In the genomic region with DNA sequence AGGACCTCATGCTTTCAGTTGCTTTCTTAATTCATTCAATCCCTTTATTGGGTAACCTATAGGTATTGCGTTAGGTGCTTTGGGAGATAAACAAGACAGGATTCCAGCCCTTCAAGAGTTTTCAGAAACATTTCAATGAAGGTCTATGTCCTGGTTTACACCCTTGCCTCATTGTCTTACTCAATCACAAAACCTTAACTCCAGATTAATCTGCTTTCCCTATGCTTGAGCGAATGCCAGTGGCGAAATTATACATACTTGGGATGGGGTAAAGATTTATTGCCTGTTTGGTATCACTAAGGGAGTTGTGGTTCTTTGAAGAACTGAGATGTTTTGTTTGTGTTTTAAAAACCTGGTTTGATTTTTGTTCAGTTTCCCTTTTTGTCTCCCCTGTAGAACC, we compare ENCODE assay signal across 18 cellular contexts. TPM values are rescaled to one million over a fixed set of nuclear protein-coding genes. Genes with fewer than 3 reads are reported as not detected.
DNase-seq lines count a peak whose midpoint lies in the region; ATAC-seq and TF ChIP-seq lines count a peak whose summit lies in the region.
"Had no signal": no experiment of that assay in that cellular context is flagged by ENCODE, and none has a peak within 500 bp of the region (broad histone marks: within the 10 kb centered on the region; RNA-seq: fewer than 3 reads in every experiment).

No MANE protein-coding gene starts in this region.

- H3K9me3 ChIP-seq in upper lobe of right lung (no peaks in the 10 kb centered on the region), neural progenitor cell (ENCODE audit: low read depth) (no peaks in the 10 kb centered on the region), SK-N-SH (no peaks in the 10 kb centered on the region)

- H3K36me3 Mint-ChIP-seq in nephron (ENCODE audit: low read depth) (no peaks in the 10 kb centered on the region), neural progenitor cell (no peaks in the 10 kb centered on the region)
- H3K36me3 Mint-ChIP-seq: CD4-positive, CD25-positive, alpha-beta regulatory T cell had no signal

- ATAC-seq in upper lobe of right lung = no peak
- ATAC-seq in GM18502 (IDR thresholded peaks at IDR 0.05; ENCODE audit: poor library complexity, unreplicated experiment) = no peak
- ATAC-seq: HCT116 had no signal

- no peak overlapping the region for H3K9ac ChIP-seq in neural progenitor cell
- H3K9ac ChIP-seq in SK-N-SH = no peak overlapping the region
- H3K9ac ChIP-seq: GM23248 had no signal

- H3K4me3 ChIP-seq in LNCaP clone FGC (ENCODE audit: low read depth, low read length) (peak overlapping the region; percentile 12; the same call in 1 of the 2 replicates), upper lobe of right lung (no peak overlapping the region), neural progenitor cell (no peak overlapping the region), SK-N-SH (ENCODE audit: low read depth in 2 of 2, low read length in 1 of 2) (no peak overlapping the region)
- H3K4me3 ChIP-seq: GM23248 had no signal

- H3K9me3 Mint-ChIP-seq in nephron = no peaks in the 10 kb centered on the region
- no peaks in the 10 kb centered on the region for H3K9me3 Mint-ChIP-seq in neural progenitor cell
- H3K9me3 Mint-ChIP-seq: CD4-positive, CD25-positive, alpha-beta regulatory T cell had no signal

- 91% methylated on average over 3 of the region's 3 CpGs for WGBS in SK-N-SH (ENCODE audit: low lambda C conversion rate)

- TF ChIP-seq CTCF in LNCaP clone FGC (IDR thresholded peaks at IDR 0.05; ENCODE audit: control insufficient read depth, extremely low read depth, insufficient read depth) (no peak), nephron (IDR thresholded peaks at IDR 0.05; ENCODE audit: unreplicated experiment in 3 of 3) (no peak), upper lobe of right lung (IDR thresholded peaks at IDR 0.05) (no peak), neural progenitor cell (IDR thresholded peaks at IDR 0.05) (no peak), SK-N-SH (IDR thresholded peaks at IDR 0.05) (no peak)

- H3K27me3 Mint-ChIP-seq in nephron (ENCODE audit: low read depth) = no peaks in the 10 kb centered on the region
- peaks cover 7% of the 10 kb centered on the region for H3K27me3 Mint-ChIP-seq in neural progenitor cell (ENCODE audit: insufficient read depth, low read depth)
- H3K27me3 Mint-ChIP-seq: CD4-positive, CD25-positive, alpha-beta regulatory T cell had no signal

- H3K79me2 ChIP-seq in neural progenitor cell (ENCODE audit: low read depth) (no peaks in the 10 kb centered on the region), SK-N-SH (ENCODE audit: insufficient read depth) (no peaks in the 10 kb centered on the region)

- TF ChIP-seq EP300 in SK-N-SH (IDR thresholded peaks at IDR 0.05; ENCODE audit: borderline replicate concordance in 1 of 2, low read depth in 1 of 2, low read length in 1 of 2) = no peak

- H3K27ac Mint-ChIP-seq in nephron = peak overlapping the region; percentile 30 to 40 (median 33)
- no peak overlapping the region for H3K27ac Mint-ChIP-seq in neural progenitor cell
- H3K27ac Mint-ChIP-seq: CD4-positive, CD25-positive, alpha-beta regulatory T cell had no signal

- H3K9me2 ChIP-seq in SK-N-SH = no peaks in the 10 kb centered on the region

- H3K27ac ChIP-seq in upper lobe of right lung (peak overlapping the region; percentile 5), neural progenitor cell (no peak overlapping the region), SK-N-SH (ENCODE audit: low read depth in 2 of 2, low read length in 1 of 2) (no peak overlapping the region)
- H3K27ac ChIP-seq: GM23248, HL-60, RWPE1 had no signal

- H3K4me3 Mint-ChIP-seq in nephron (no peak overlapping the region), neural progenitor cell (no peak overlapping the region)
- H3K4me3 Mint-ChIP-seq: CD4-positive, CD25-positive, alpha-beta regulatory T cell had no signal

- H2AFZ ChIP-seq in neural progenitor cell (replicated peaks) (no peak overlapping the region), SK-N-SH (ENCODE audit: low read depth) (no peak overlapping the region)
- H2AFZ ChIP-seq: GM23248 had no signal

- DNase-seq in LNCaP clone FGC (ENCODE audit: low read depth) (no peak), glomerular visceral epithelial cell (ENCODE audit: extremely low spot score) (peak; percentile 18), upper lobe of right lung (no peak), neural progenitor cell (ENCODE audit: low spot score) (no peak), SK-N-SH (no peak)
- DNase-seq: CD4-positive, CD25-positive, alpha-beta regulatory T cell; GM23248; NCI-H1417; NCI-H2029; NCI-H2171; NCI-H446 treated with DMSO at 0.1 percent for 48 hours; NCI-H748 treated with DMSO at 0.1 percent for 48 hours; OCI-M1 had no signal

- H3K4me1 ChIP-seq in upper lobe of right lung = no peaks in the 10 kb centered on the region
- H3K4me1 ChIP-seq in neural progenitor cell = no peaks in the 10 kb centered on the region
- no peaks in the 10 kb centered on the region for H3K4me1 ChIP-seq in SK-N-SH (ENCODE audit: control insufficient read depth in 1 of 2, insufficient read depth in 2 of 2, low read depth in 1 of 2, low read length in 1 of 2)

- H3K4me2 ChIP-seq in neural progenitor cell (no peak overlapping the region), SK-N-SH (no peak overlapping the region)

- H3K36me3 ChIP-seq in upper lobe of right lung (no peaks in the 10 kb centered on the region), neural progenitor cell (no peaks in the 10 kb centered on the region), SK-N-SH (replicated peaks in 1 of 2; ENCODE audit: control insufficient read depth in 1 of 2, insufficient read depth in 2 of 2, low read length in 1 of 2) (no peaks in the 10 kb centered on the region)

- no peak for TF ChIP-seq RAD21 in SK-N-SH (IDR thresholded peaks at IDR 0.05; ENCODE audit: low read length)

- H4K20me1 ChIP-seq in neural progenitor cell (ENCODE audit: low read depth) (no peaks in the 10 kb centered on the region), SK-N-SH (ENCODE audit: insufficient read depth) (no peaks in the 10 kb centered on the region)

- POLR2A ChIA-PET in SK-N-SH (lab: Yijun Ruan, JAX) = interaction anchor here (0.7 kb wide), 1 partner anchor 78 kb away, joined by 3 read pairs; no protein-coding TSS in a partner anchor

- CTCF ChIA-PET in SK-N-SH (lab: Yijun Ruan, JAX) = no interaction called here

- intact Hi-C loops in upper lobe of right lung (cut with DNase I) = no loop called here

- peaks cover 2% of the 10 kb centered on the region for H3F3A ChIP-seq in neural progenitor cell (ENCODE audit: low read depth)
- no peaks in the 10 kb centered on the region for H3F3A ChIP-seq in SK-N-SH (replicated peaks; ENCODE audit: insufficient read depth)

- H3K4me1 Mint-ChIP-seq in nephron (no peaks in the 10 kb centered on the region), neural progenitor cell (peaks cover 6% of the 10 kb centered on the region)

- H3K27me3 ChIP-seq in upper lobe of right lung (no peaks in the 10 kb centered on the region), neural progenitor cell (no peaks in the 10 kb centered on the region), SK-N-SH (ENCODE audit: insufficient read depth) (no peaks in the 10 kb centered on the region)

TF ChIP-seq in SK-N-SH, 30 proteins besides CTCF, POLR2A, EP300 and RAD21:
- TF ChIP-seq TAF1 (IDR thresholded peaks at IDR 0.05; ENCODE audit: borderline replicate concordance, low read depth, low read length) = no peak
- no peak for TF ChIP-seq CHD2 (IDR thresholded peaks at IDR 0.05; ENCODE audit: low read length, partially characterized antibody)
- TF ChIP-seq FOSL2 (IDR thresholded peaks at IDR 0.05; ENCODE audit: borderline replicate concordance, low read depth) = no peak
- TF ChIP-seq, protein P1, sequence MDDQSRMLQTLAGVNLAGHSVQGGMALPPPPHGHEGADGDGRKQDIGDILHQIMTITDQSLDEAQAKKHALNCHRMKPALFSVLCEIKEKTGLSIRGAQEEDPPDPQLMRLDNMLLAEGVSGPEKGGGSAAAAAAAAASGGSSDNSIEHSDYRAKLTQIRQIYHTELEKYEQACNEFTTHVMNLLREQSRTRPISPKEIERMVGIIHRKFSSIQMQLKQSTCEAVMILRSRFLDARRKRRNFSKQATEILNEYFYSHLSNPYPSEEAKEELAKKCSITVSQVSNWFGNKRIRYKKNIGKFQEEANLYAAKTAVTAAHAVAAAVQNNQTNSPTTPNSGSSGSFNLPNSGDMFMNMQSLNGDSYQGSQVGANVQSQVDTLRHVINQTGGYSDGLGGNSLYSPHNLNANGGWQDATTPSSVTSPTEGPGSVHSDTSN (IDR thresholded peaks at IDR 0.05) = no peak
- no peak for TF ChIP-seq RXRA (IDR thresholded peaks at IDR 0.05; ENCODE audit: borderline replicate concordance, low read depth)
- TF ChIP-seq, protein P2, sequence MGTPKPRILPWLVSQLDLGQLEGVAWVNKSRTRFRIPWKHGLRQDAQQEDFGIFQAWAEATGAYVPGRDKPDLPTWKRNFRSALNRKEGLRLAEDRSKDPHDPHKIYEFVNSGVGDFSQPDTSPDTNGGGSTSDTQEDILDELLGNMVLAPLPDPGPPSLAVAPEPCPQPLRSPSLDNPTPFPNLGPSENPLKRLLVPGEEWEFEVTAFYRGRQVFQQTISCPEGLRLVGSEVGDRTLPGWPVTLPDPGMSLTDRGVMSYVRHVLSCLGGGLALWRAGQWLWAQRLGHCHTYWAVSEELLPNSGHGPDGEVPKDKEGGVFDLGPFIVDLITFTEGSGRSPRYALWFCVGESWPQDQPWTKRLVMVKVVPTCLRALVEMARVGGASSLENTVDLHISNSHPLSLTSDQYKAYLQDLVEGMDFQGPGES (IDR thresholded peaks at IDR 0.05; ENCODE audit: low read depth, low read length) = no peak
- no peak for TF ChIP-seq GABPA (IDR thresholded peaks at IDR 0.05; ENCODE audit: low read depth)
- no peak for TF ChIP-seq NFIC (IDR thresholded peaks at IDR 0.05; ENCODE audit: borderline replicate concordance)

RNA-seq across cellular contexts. Expression of gene SOAT1, which starts 6.1 kb away (rescaled TPM):
- total RNA-seq in upper lobe of right lung (116 TPM), neural progenitor cell (ENCODE audit: low replicate concordance) (9.0 and 15.3 TPM in 2 replicates)
- polyA plus RNA-seq in SK-N-SH (2012; rRNA removed) = 8.1 and 12.1 TPM in 2 replicates
- 13.2 and 14.1 TPM in 2 replicates for polyA plus RNA-seq in SK-N-SH (2012; cell fraction: cytosol; rRNA removed)
- polyA plus RNA-seq in SK-N-SH (2012; cell fraction: nucleus; rRNA removed) = 2.7 and 9.7 TPM in 2 replicates

RNA-seq across cellular contexts. Expression of gene ABL2, which starts 58.0 kb away (rescaled TPM):
- total RNA-seq in upper lobe of right lung (32.7 TPM), neural progenitor cell (ENCODE audit: low replicate concordance) (17.9 and 20.1 TPM in 2 replicates)
- polyA plus RNA-seq in SK-N-SH (2012; rRNA removed) = 7.5 and 10.6 TPM in 2 replicates
- 6.6 and 7.3 TPM in 2 replicates for polyA plus RNA-seq in SK-N-SH (2012; cell fraction: cytosol; rRNA removed)
- polyA plus RNA-seq in SK-N-SH (2012; cell fraction: nucleus; rRNA removed) = 14.9 and 24.6 TPM in 2 replicates
